In genomic region chr6:149922642-149923326, GRCh38 we compare ENCODE assay signal across 2 cellular contexts.
TF ChIP-seq lines count a peak whose summit lies in the region.

RAET1G (minus strand) TSS chr6:149923121; CDS start chr6:149923010, 111 bp downstream.

TF ChIP-seq in HCT116, 20 proteins besides CTCF, POLR2A, EP300 and RAD21:
- TF ChIP-seq ELF1 (IDR thresholded peaks at IDR 0.05; ENCODE audit: borderline replicate concordance, low read depth) = no peak
- no peak for TF ChIP-seq CBX3 (IDR thresholded peaks at IDR 0.05; ENCODE audit: low read depth)
- TF ChIP-seq ZBTB33 (IDR thresholded peaks at IDR 0.05; ENCODE audit: extremely low read depth, insufficient replicate concordance, low read length) = no peak
- TF ChIP-seq POLR2AphosphoS5 (IDR thresholded peaks at IDR 0.05; ENCODE audit: low read depth, low read length) = peak; percentile 41; the same call in 1 of the 2 replicates

TF ChIP-seq in HepG2, 621 proteins besides CTCF, POLR2A, EP300 and RAD21 (continues in another document):
- TF ChIP-seq DPF2 (CRISPR knock-in tag; IDR thresholded peaks at IDR 0.05; ENCODE audit: borderline replicate concordance, low read depth) (no peak), MAF1 (CRISPR knock-in tag; IDR thresholded peaks at IDR 0.05; ENCODE audit: borderline replicate concordance) (no peak), ZBTB46 (CRISPR knock-in tag; IDR thresholded peaks at IDR 0.05; ENCODE audit: borderline replicate concordance) (no peak), TAF1 (CRISPR knock-in tag; IDR thresholded peaks at IDR 0.05) (no peak), ZNF7 (CRISPR knock-in tag; IDR thresholded peaks at IDR 0.05) (no peak), ARID4A (CRISPR knock-in tag; IDR thresholded peaks at IDR 0.05; ENCODE audit: borderline replicate concordance) (peak; percentile 15; the same call in 1 of the 2 replicates), DMAP1 (CRISPR knock-in tag; IDR thresholded peaks at IDR 0.05) (no peak), TEAD3 (CRISPR knock-in tag; optimal IDR thresholded peaks at IDR 0.05; ENCODE audit: borderline replicate concordance) (peak; percentile 42), TBL1XR1 (IDR thresholded peaks at IDR 0.05; ENCODE audit: borderline replicate concordance, low read length, partially characterized antibody) (no peak), ZBTB7B (CRISPR knock-in tag; IDR thresholded peaks at IDR 0.05) (peak; percentile 58; the same call in 1 of the 2 replicates), HDAC1 (CRISPR knock-in tag; IDR thresholded peaks at IDR 0.05) (0 out of 2 replicates have a peak, but pooled peaks have one; percentile 38), NFYB (CRISPR knock-in tag; IDR thresholded peaks at IDR 0.05) (peak; percentile 67; the same call in 1 of the 2 replicates), SP2 (CRISPR knock-in tag; IDR thresholded peaks at IDR 0.05) (peak; percentile 14; the same call in 1 of the 2 replicates), BORCS8-MEF2B (CRISPR knock-in tag; IDR thresholded peaks at IDR 0.05) (peak; percentile 15; the same call in 1 of the 2 replicates), ZNF550 (CRISPR knock-in tag; IDR thresholded peaks at IDR 0.05; ENCODE audit: borderline replicate concordance) (0 out of 2 replicates have a peak, but pooled peaks have one; percentile 88), MAZ (IDR thresholded peaks at IDR 0.05; ENCODE audit: borderline replicate concordance, low read depth, low read length) (no peak), MAZ (CRISPR knock-in tag; IDR thresholded peaks at IDR 0.05; ENCODE audit: low read depth) (peak; percentile 63; the same call in 1 of the 2 replicates), MTA1 (CRISPR knock-in tag; IDR thresholded peaks at IDR 0.05; ENCODE audit: borderline replicate concordance) (no peak), ZNF512 (CRISPR knock-in tag; IDR thresholded peaks at IDR 0.05) (no peak), ZNF75D (CRISPR knock-in tag; IDR thresholded peaks at IDR 0.05; ENCODE audit: borderline replicate concordance) (no peak), SAP130 (CRISPR knock-in tag; IDR thresholded peaks at IDR 0.05; ENCODE audit: low read depth) (peak; percentile 16; the same call in 1 of the 2 replicates), ZNF503 (CRISPR knock-in tag; IDR thresholded peaks at IDR 0.05) (no peak), ZNF513 (CRISPR knock-in tag; conservative IDR thresholded peaks at IDR 0.05) (no peak), ZNF205 (CRISPR knock-in tag; IDR thresholded peaks at IDR 0.05) (0 out of 2 replicates have a peak, but pooled peaks have one; percentile 34), MIXL1 (CRISPR knock-in tag; IDR thresholded peaks at IDR 0.05) (no peak), TFDP1 (CRISPR knock-in tag; IDR thresholded peaks at IDR 0.05; ENCODE audit: borderline replicate concordance) (no peak), ZNF766 (CRISPR knock-in tag; IDR thresholded peaks at IDR 0.05; ENCODE audit: borderline replicate concordance) (0 out of 2 replicates have a peak, but pooled peaks have one; percentile 24), ZNF782 (CRISPR knock-in tag; IDR thresholded peaks at IDR 0.05; ENCODE audit: borderline replicate concordance) (0 out of 2 replicates have a peak, but pooled peaks have one; percentile 39), CBFB (CRISPR knock-in tag; IDR thresholded peaks at IDR 0.05) (no peak), GABPB1 (CRISPR knock-in tag; IDR thresholded peaks at IDR 0.05) (peak; percentile 58), ZUFSP (CRISPR knock-in tag; IDR thresholded peaks at IDR 0.05; ENCODE audit: borderline replicate concordance) (no peak), ELF3 (CRISPR knock-in tag; IDR thresholded peaks at IDR 0.05) (peak; percentile 13), ETV6 (CRISPR knock-in tag; conservative IDR thresholded peaks at IDR 0.05) (no peak), ETV5 (CRISPR knock-in tag; IDR thresholded peaks at IDR 0.05; ENCODE audit: borderline replicate concordance) (no peak), ZNF468 (CRISPR knock-in tag; IDR thresholded peaks at IDR 0.05) (no peak), ARID2 (CRISPR knock-in tag; IDR thresholded peaks at IDR 0.05; ENCODE audit: borderline replicate concordance) (no peak)
- TF ChIP-seq, protein P1, sequence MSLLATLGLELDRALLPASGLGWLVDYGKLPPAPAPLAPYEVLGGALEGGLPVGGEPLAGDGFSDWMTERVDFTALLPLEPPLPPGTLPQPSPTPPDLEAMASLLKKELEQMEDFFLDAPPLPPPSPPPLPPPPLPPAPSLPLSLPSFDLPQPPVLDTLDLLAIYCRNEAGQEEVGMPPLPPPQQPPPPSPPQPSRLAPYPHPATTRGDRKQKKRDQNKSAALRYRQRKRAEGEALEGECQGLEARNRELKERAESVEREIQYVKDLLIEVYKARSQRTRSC (CRISPR knock-in tag; IDR thresholded peaks at IDR 0.05; ENCODE audit: low read depth) = no peak
- TF ChIP-seq, protein P2, sequence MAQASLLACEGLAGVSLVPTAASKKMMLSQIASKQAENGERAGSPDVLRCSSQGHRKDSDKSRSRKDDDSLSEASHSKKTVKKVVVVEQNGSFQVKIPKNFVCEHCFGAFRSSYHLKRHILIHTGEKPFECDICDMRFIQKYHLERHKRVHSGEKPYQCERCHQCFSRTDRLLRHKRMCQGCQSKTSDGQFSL (CRISPR knock-in tag; IDR thresholded peaks at IDR 0.05) = no peak
- TF ChIP-seq, protein P3, sequence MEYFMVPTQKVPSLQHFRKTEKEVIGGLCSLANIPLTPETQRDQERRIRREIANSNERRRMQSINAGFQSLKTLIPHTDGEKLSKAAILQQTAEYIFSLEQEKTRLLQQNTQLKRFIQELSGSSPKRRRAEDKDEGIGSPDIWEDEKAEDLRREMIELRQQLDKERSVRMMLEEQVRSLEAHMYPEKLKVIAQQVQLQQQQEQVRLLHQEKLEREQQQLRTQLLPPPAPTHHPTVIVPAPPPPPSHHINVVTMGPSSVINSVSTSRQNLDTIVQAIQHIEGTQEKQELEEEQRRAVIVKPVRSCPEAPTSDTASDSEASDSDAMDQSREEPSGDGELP (IDR thresholded peaks at IDR 0.05; ENCODE audit: borderline replicate concordance, low read depth) = peak; percentile 33; the same call in 1 of the 2 replicates
- TF ChIP-seq, protein P4, sequence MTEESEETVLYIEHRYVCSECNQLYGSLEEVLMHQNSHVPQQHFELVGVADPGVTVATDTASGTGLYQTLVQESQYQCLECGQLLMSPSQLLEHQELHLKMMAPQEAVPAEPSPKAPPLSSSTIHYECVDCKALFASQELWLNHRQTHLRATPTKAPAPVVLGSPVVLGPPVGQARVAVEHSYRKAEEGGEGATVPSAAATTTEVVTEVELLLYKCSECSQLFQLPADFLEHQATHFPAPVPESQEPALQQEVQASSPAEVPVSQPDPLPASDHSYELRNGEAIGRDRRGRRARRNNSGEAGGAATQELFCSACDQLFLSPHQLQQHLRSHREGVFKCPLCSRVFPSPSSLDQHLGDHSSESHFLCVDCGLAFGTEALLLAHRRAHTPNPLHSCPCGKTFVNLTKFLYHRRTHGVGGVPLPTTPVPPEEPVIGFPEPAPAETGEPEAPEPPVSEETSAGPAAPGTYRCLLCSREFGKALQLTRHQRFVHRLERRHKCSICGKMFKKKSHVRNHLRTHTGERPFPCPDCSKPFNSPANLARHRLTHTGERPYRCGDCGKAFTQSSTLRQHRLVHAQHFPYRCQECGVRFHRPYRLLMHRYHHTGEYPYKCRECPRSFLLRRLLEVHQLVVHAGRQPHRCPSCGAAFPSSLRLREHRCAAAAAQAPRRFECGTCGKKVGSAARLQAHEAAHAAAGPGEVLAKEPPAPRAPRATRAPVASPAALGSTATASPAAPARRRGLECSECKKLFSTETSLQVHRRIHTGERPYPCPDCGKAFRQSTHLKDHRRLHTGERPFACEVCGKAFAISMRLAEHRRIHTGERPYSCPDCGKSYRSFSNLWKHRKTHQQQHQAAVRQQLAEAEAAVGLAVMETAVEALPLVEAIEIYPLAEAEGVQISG (CRISPR knock-in tag; IDR thresholded peaks at IDR 0.05) = no peak
